10 cellular contexts compared by ENCODE assay signal in the genomic region with DNA sequence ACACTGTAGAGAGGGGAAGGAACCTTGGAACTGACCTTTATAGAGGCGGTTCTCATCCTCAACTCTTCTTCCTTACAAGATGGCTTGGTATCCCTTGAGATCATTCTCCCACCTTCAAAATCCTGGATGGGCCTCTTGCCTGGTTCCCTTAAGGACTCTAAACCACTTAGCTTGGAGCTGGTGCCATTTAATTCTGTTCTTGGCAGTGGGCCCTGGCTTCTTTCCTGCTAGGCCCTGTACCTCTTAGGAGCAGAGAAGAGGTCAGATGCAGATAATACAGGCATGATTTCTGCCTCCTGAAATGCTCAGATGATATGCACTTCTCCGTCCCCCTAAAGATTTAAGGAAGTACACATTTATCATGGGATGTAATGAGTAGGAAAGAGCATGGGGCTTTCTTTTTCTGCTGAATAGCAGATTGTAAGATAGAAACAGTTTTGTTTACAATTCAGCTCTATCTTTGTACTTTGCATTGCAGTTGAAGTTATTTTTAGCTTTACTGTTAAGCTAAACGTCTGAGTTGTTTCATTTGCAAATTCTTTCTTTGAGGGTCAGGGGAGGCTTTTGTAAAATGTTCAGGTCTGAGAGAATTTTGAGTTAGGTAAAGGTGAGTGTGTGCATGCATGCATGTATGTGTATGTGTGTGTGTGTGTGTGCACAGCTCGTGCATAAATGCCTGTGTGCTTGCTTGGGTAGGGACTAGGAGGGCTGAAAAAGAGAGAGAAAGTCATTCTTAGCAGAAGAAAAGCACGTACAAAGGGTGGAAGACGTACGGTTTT.
DNase-seq lines count a peak whose midpoint lies in the region; ATAC-seq and TF ChIP-seq lines count a peak whose summit lies in the region.
"Had no signal": no experiment of that assay in that cellular context is flagged by ENCODE, and none has a peak within 500 bp of the region (broad histone marks: within the 10 kb centered on the region; RNA-seq: fewer than 3 reads in every experiment).

No MANE protein-coding gene starts in this region.

- no peak overlapping the region for H3K9ac ChIP-seq in H9 (ENCODE audit: extremely low read depth, insufficient read length, low read length)

- H3K27ac Mint-ChIP-seq in H9, result peak overlapping the region in 1 of 3 experiments; percentile 2; a peak in 1 of 7 replicates
- H3K27ac Mint-ChIP-seq: activated CD4-positive, alpha-beta memory T cell treated with anti-CD3 and anti-CD28 coated beads for 36 hours had no signal

- no peaks in the 10 kb centered on the region for H4K20me1 ChIP-seq in H9 (ENCODE audit: control insufficient read depth, insufficient read depth, insufficient read length)

- H3K4ac ChIP-seq in H9 (ENCODE audit: low read depth, low read length), result no peak overlapping the region

- H2BK5ac ChIP-seq in H9 (ENCODE audit: insufficient read length, low read length), result no peak overlapping the region

- H3K4me1 Mint-ChIP-seq in H9, result peaks cover 17 to 20% of the 10 kb centered on the region in 2 experiments

- no peak for TF ChIP-seq POLR2A in testis (IDR thresholded peaks at IDR 0.05)

- H3K27ac ChIP-seq in H9 (ENCODE audit: insufficient read length, low read depth, low read length) (no peak overlapping the region), heart right ventricle (peak overlapping the region in 7 of 10 donors; percentile 21 to 62 (median 36)), testis (peak overlapping the region; percentile 23 to 32)

- H3K4me2 ChIP-seq in H9 (ENCODE audit: insufficient read depth, insufficient read length, low read length), result peak overlapping the region; percentile 65

- H2BK15ac ChIP-seq in H9 (ENCODE audit: low read depth, low read length), result no peak overlapping the region

- intact Hi-C loops in heart right ventricle (cut with DNase I) (loop anchor here in 2 of 10 donors (5.0 to 10.0 kb wide), 2 partner anchors 63 to 65 kb away; no protein-coding TSS in a partner anchor), testis (cut with DNase I; ENCODE audit: low total_unique reads) (no loop called here)

- no CpG with 5 or more reads among the region's 7 CpGs for WGBS in H9 (ENCODE audit: extremely low coverage, insufficient read length, low lambda C conversion rate)
- WGBS in heart right ventricle, 2 donors, result 11 to 14% methylated on average over 7 of the region's 7 CpGs
- WGBS in testis, 2 donors, result 20 to 27% methylated on average over 7 of the region's 7 CpGs

- no peak overlapping the region for H3K23ac ChIP-seq in H9 (ENCODE audit: insufficient read length, low read depth, low read length)

- DNase-seq in H9 (no peak), NCI-H526 (lab: John Stamatoyannopoulos, UW) (peak; percentile 80 to 91), heart right ventricle (peak; percentile 64 to 71), testis (peak; percentile 28), SIG-M5 treated with dmso at 0.1 percent for 504 hours (lab: John Stamatoyannopoulos, UW; ENCODE audit: unreplicated experiment) (no peak)
- DNase-seq in stimulated activated CD4-positive, alpha-beta T cell treated with anti-CD3 and anti-CD28 coated beads, Interleukin-12 subunit alpha, Interleukin-12 subunit beta, amount 100 ng/mL, for 4 hours, result no peak
- DNase-seq: activated CD4-positive, alpha-beta memory T cell treated with anti-CD3 and anti-CD28 coated beads for 36 hours; effector CD8-positive, alpha-beta T cell; NCI-H1930 had no signal

- ATAC-seq in heart right ventricle (peak; percentile 47 to 91 (median 85)), HG02763 (IDR thresholded peaks at IDR 0.05; ENCODE audit: unreplicated experiment) (no peak)

- no peak overlapping the region for H2BK20ac ChIP-seq in H9 (ENCODE audit: low read depth, low read length, poor library complexity, severe bottlenecking)

- H3K79me1 ChIP-seq in H9 (ENCODE audit: insufficient read depth, low read depth, low read length, poor library complexity, severe bottlenecking), result no peaks in the 10 kb centered on the region

- H3K18ac ChIP-seq in H9 (ENCODE audit: insufficient read length, low read depth, low read length), result no peak overlapping the region

- H3K36me3 Mint-ChIP-seq in H9 (ENCODE audit: insufficient read depth in 1 of 3, low read depth in 3 of 3), result no peaks in the 10 kb centered on the region
- H3K36me3 Mint-ChIP-seq: activated CD4-positive, alpha-beta memory T cell treated with anti-CD3 and anti-CD28 coated beads for 36 hours had no signal

- H3K23me2 ChIP-seq in H9 (ENCODE audit: insufficient read length, low read depth, low read length, poor library complexity, severe bottlenecking), result no peaks in the 10 kb centered on the region

- H3K27me3 ChIP-seq in H9 (ENCODE audit: insufficient read depth, low read length) (no peaks in the 10 kb centered on the region), heart right ventricle (no peaks in the 10 kb centered on the region), testis (no peaks in the 10 kb centered on the region)

- no peaks in the 10 kb centered on the region for H3K9me3 Mint-ChIP-seq in H9
- H3K9me3 Mint-ChIP-seq: activated CD4-positive, alpha-beta memory T cell treated with anti-CD3 and anti-CD28 coated beads for 36 hours had no signal

- no peak overlapping the region for H2AK5ac ChIP-seq in H9 (ENCODE audit: insufficient read length, low read length)

- H2BK12ac ChIP-seq in H9 (ENCODE audit: insufficient read length, low read depth, low read length), result no peak overlapping the region

- no peak overlapping the region for H3T11ph ChIP-seq in H9 (ENCODE audit: low read length)

- no peaks in the 10 kb centered on the region for H3K79me2 ChIP-seq in H9 (ENCODE audit: insufficient read depth, low read length)

- no peak overlapping the region for H4K5ac ChIP-seq in H9 (ENCODE audit: insufficient read length, low read depth, low read length)

- H3K36me3 ChIP-seq in heart right ventricle (no peaks in the 10 kb centered on the region), testis (ENCODE audit: low read depth, missing control alignments) (no peaks in the 10 kb centered on the region)

- H2BK120ac ChIP-seq in H9 (ENCODE audit: low read depth, low read length, poor library complexity, severe bottlenecking), result no peak overlapping the region

- H3K14ac ChIP-seq in H9 (ENCODE audit: insufficient read depth, low read length), result no peak overlapping the region

- no peak overlapping the region for H3K56ac ChIP-seq in H9 (ENCODE audit: insufficient read length, low read depth, low read length)

- no peaks in the 10 kb centered on the region for H3K9me3 ChIP-seq in H9 (ENCODE audit: control insufficient read depth, low read depth, low read length)
- no peaks in the 10 kb centered on the region for H3K9me3 ChIP-seq in heart right ventricle
- H3K9me3 ChIP-seq in testis, result no peaks in the 10 kb centered on the region

- H4K8ac ChIP-seq in H9 (replicated peaks; ENCODE audit: insufficient read length, low read depth, low read length), result no peak overlapping the region

- peak overlapping the region in 1 of 2 experiments; percentile 2; a peak in 1 of 5 replicates for H3K4me3 Mint-ChIP-seq in H9
- H3K4me3 Mint-ChIP-seq: activated CD4-positive, alpha-beta memory T cell treated with anti-CD3 and anti-CD28 coated beads for 36 hours had no signal

- no peak for TF ChIP-seq CTCF in H9 (conservative IDR thresholded peaks at IDR 0.05)
- TF ChIP-seq CTCF in heart right ventricle (IDR thresholded peaks at IDR 0.05), result no peak
- no peak for TF ChIP-seq CTCF in testis (IDR thresholded peaks at IDR 0.05)

- no peak overlapping the region for H4K91ac ChIP-seq in H9 (ENCODE audit: insufficient read length, low read depth, low read length)

- H3K27me3 Mint-ChIP-seq in H9 (ENCODE audit: low read depth), result peaks cover 6% of the 10 kb centered on the region

- H3K4me1 ChIP-seq in H9 (ENCODE audit: insufficient read depth, low read length) (peaks cover 13% of the 10 kb centered on the region; the same call in 1 of the 2 replicates), heart right ventricle (peaks cover 0 to 62% (median 40%) of the 10 kb centered on the region in 9 donors), testis (peaks cover 20% of the 10 kb centered on the region)

- H3K4me3 ChIP-seq in heart right ventricle (peak overlapping the region in 2 of 10 donors; percentile 2 to 10), testis (no peak overlapping the region)

- no peak overlapping the region for H2AFZ ChIP-seq in H9 (ENCODE audit: low read length)

Comparison
In these comparisons a context has a peak if more than half of its experiments do, and no peak if none do; other contexts are left out.
1. DNase-seq: peak in NCI-H526 (2 of 2), heart right ventricle (2 of 2) and testis (single experiment); none in H9 (single experiment), SIG-M5 treated with dmso at 0.1 percent for 504 hours (single experiment) and stimulated activated CD4-positive, alpha-beta T cell treated with anti-CD3 and anti-CD28 coated beads, Interleukin-12 subunit alpha, Interleukin-12 subunit beta, amount 100 ng/mL, for 4 hours (single experiment).